In genomic region chr5:31965227-31965626, GRCh38 we compare ENCODE assay signal across 23 cellular contexts.
"Had no signal": no experiment of that assay in that cellular context is flagged by ENCODE, and none has a peak within 500 bp of the region (broad histone marks: within the 10 kb centered on the region; RNA-seq: fewer than 3 reads in every experiment).

No MANE protein-coding gene starts in this region.

- H3K36me3 Mint-ChIP-seq: naive B cell, type B pancreatic cell had no signal

- FAIRE-seq: colon, endothelial cell of umbilical vein, islet of Langerhans, pancreas, small intestine had no signal

- H3K27me3 Mint-ChIP-seq: dendritic cell treated with granulocyte-macrophage colony-stimulating factor and Interleukin-4, amounts not matched to agents 40 ng/mL and 50 ng/mL, for 4 days; progenitor cell of endocrine pancreas had no signal

- H3K4me1 ChIP-seq: pancreas had no signal

- H3K27me3 ChIP-seq: pancreas, thyroid gland, uterus had no signal

- H3K4me1 Mint-ChIP-seq: naive B cell had no signal

- H3K36me3 ChIP-seq: pancreas, thyroid gland, uterus had no signal

- H3K9me3 ChIP-seq: pancreas, thyroid gland, uterus had no signal

- H3K27ac Mint-ChIP-seq: dendritic cell treated with granulocyte-macrophage colony-stimulating factor and Interleukin-4, amounts not matched to agents 40 ng/mL and 50 ng/mL, for 4 days; effector memory CD8-positive, alpha-beta T cell; progenitor cell of endocrine pancreas; type B pancreatic cell had no signal

- H3K4me3 Mint-ChIP-seq: dendritic cell treated with granulocyte-macrophage colony-stimulating factor and Interleukin-4, amounts not matched to agents 40 ng/mL and 50 ng/mL, for 4 days; effector memory CD8-positive, alpha-beta T cell; nephron; type B pancreatic cell had no signal

- H3K4me3 ChIP-seq: pancreas, thyroid gland, uterus had no signal

- H3K27ac ChIP-seq: pancreas, thyroid gland had no signal

- H3K9me3 Mint-ChIP-seq: dendritic cell treated with granulocyte-macrophage colony-stimulating factor and Interleukin-4, amounts not matched to agents 40 ng/mL and 50 ng/mL, for 4 days; effector memory CD8-positive, alpha-beta T cell; nephron had no signal

- ATAC-seq: effector memory CD8-positive, alpha-beta T cell; pancreas; right cardiac atrium had no signal

- DNase-seq: effector memory CD8-positive, alpha-beta T cell; erythroblast; foreskin melanocyte; head of caudate nucleus; hypothalamus; kidney glomerular epithelial cell; mesendoderm; naive B cell; occipital lobe; pancreas; right cardiac atrium; small intestine; stimulated activated CD4-positive, alpha-beta T cell treated with anti-CD3 and anti-CD28 coated beads, Interleukin-12 subunit alpha, Interleukin-12 subunit beta, amount 100 ng/mL, for 4 hours; stimulated activated naive CD4-positive, alpha-beta T cell; thyroid gland; uterus had no signal
